8 cellular contexts compared by ENCODE assay signal in genomic region chr11:10808553-10809372, GRCh38. TPM values are rescaled to one million over a fixed set of nuclear protein-coding genes. Genes with fewer than 3 reads are reported as not detected.
A peak's percentile ranks its signal among the peaks of the same experiment; 100 is the strongest.
DNase-seq lines count a peak whose midpoint lies in the region; ATAC-seq lines count a peak whose summit lies in the region.

EIF4G2 (minus strand) TSS chr11:10808926.

- no peaks in the 10 kb centered on the region for H3K9me3 Mint-ChIP-seq in effector memory CD8-positive, alpha-beta T cell
- no peaks in the 10 kb centered on the region for H3K9me3 Mint-ChIP-seq in memory B cell

- no peaks in the 10 kb centered on the region for H3K27me3 Mint-ChIP-seq in effector memory CD8-positive, alpha-beta T cell
- H3K27me3 Mint-ChIP-seq in memory B cell = no peaks in the 10 kb centered on the region

- peak; percentile 92 for ATAC-seq in GM21360 (IDR thresholded peaks at IDR 0.05; ENCODE audit: unreplicated experiment)
- ATAC-seq in effector memory CD8-positive, alpha-beta T cell (replicated peaks) = peak; percentile 88
- peak; percentile 90 for ATAC-seq in memory B cell (ENCODE audit: low read depth)

- peak within 1 kb of the TSS; percentile 95 to 96 for H3K4me3 Mint-ChIP-seq in effector memory CD8-positive, alpha-beta T cell
- peak within 1 kb of the TSS; percentile 98 for H3K4me3 Mint-ChIP-seq in memory B cell

- DNase-seq in COLO668 (lab: John Stamatoyannopoulos, UW; ENCODE audit: unreplicated experiment) = peak; percentile 98
- peak; percentile 99 for DNase-seq in HT1080 (ENCODE audit: low read depth)
- peak; percentile 98 for DNase-seq in NOMO-1 treated with DMSO at 0.1 percent for 48 hours (lab: John Stamatoyannopoulos, UW; ENCODE audit: unreplicated experiment)
- DNase-seq in activated CD8-positive, alpha-beta memory T cell treated with anti-CD3 and anti-CD28 coated beads for 4 hours (ENCODE audit: low read depth in 2 of 2) = peak; percentile 95 to 97
- peak; percentile 97 to 98 (median 98) for DNase-seq in effector memory CD8-positive, alpha-beta T cell
- DNase-seq in memory B cell (ENCODE audit: low spot score in 2 of 2) = peak; percentile 98 to 99
- peak; percentile 94 for DNase-seq in stimulated activated CD8-positive, alpha-beta memory T cell treated with anti-CD3 and anti-CD28 coated beads, Interleukin-12 subunit alpha, Interleukin-12 subunit beta, amount 100 ng/mL, for 24 hours (ENCODE audit: extremely low read depth)

- peak within 1 kb of the TSS; percentile 97 to 98 for H3K27ac Mint-ChIP-seq in effector memory CD8-positive, alpha-beta T cell
- H3K27ac Mint-ChIP-seq in memory B cell = peak within 1 kb of the TSS; percentile 97

- H3K36me3 Mint-ChIP-seq in effector memory CD8-positive, alpha-beta T cell (ENCODE audit: insufficient read depth) = peaks cover 59% of the 10 kb centered on the region
- H3K36me3 Mint-ChIP-seq in memory B cell = peaks cover 19% of the 10 kb centered on the region

- peaks cover 26 to 39% of the 10 kb centered on the region in 2 donors for H3K4me1 Mint-ChIP-seq in effector memory CD8-positive, alpha-beta T cell (ENCODE audit: low read depth in 2 of 2)
- peaks cover 22% of the 10 kb centered on the region for H3K4me1 Mint-ChIP-seq in memory B cell

RNA-seq across cellular contexts. Expression of gene EIF4G2, which starts in this region (rescaled TPM):
- 706 and 804 TPM in 2 replicates for total RNA-seq in HT1080 (2014; rRNA removed; shearing (Covaris generic))
- 495 and 569 TPM in 2 replicates for polyA plus RNA-seq in HT1080 (2015; cell fraction: cytosol; rRNA removed)
- polyA plus RNA-seq in HT1080 (2015; cell fraction: nucleus; rRNA removed) = 488 and 516 TPM in 2 replicates

Comparison
In these comparisons a context has a peak if more than half of its experiments do, and no peak if none do; other contexts are left out.
1. Peak in every context shown above with its lines: DNase-seq and ATAC-seq.